In genomic region chr19:17070912-17071311, GRCh38 we compare ENCODE assay signal across 16 cellular contexts. TPM values are rescaled to one million over a fixed set of nuclear protein-coding genes. Genes with fewer than 3 reads are reported as not detected.
A peak's percentile ranks its signal among the peaks of the same experiment; 100 is the strongest.
DNase-seq lines count a peak whose midpoint lies in the region; ATAC-seq and TF ChIP-seq lines count a peak whose summit lies in the region.
"Had no signal": no experiment of that assay in that cellular context is flagged by ENCODE, and none has a peak within 500 bp of the region (broad histone marks: within the 10 kb centered on the region; RNA-seq: fewer than 3 reads in every experiment).

No MANE protein-coding gene starts in this region.

- ATAC-seq in heart left ventricle (no peak), left lobe of liver (peak; percentile 30), GM18511 (IDR thresholded peaks at IDR 0.05; ENCODE audit: unreplicated experiment) (no peak)
- ATAC-seq in stimulated activated memory B cell treated with anti-CD40 and anti-IgM and Interleukin-4, amounts not matched to agents 10 μg/mL and 1 μg/mL and 100 μg/mL, for 72 hours: no peak
- no peak for ATAC-seq in activated CD4-positive, CD25-positive, alpha-beta regulatory T cell treated with anti-CD3 and anti-CD28 coated beads, Interleukin-2, amount 50 U/mL, for 24 hours

- H3K27ac ChIP-seq in left ventricle myocardium inferior (replicated peaks) (peak overlapping the region; percentile 72), heart left ventricle (peak overlapping the region in 6 of 12 donors; percentile 1 to 60 (median 43)), RWPE1 (no peak overlapping the region)
- H3K27ac ChIP-seq: C4-2B had no signal

- H3K9me3 Mint-ChIP-seq in IgD-negative memory B cell: no peaks in the 10 kb centered on the region
- H3K9me3 Mint-ChIP-seq in stimulated activated memory B cell treated with anti-CD40 and anti-IgM and Interleukin-4, amounts not matched to agents 10 μg/mL and 1 μg/mL and 100 μg/mL, for 72 hours: no peaks in the 10 kb centered on the region
- H3K9me3 Mint-ChIP-seq: CD4-positive, alpha-beta memory T cell; HFFc6 had no signal

- H3K4me1 ChIP-seq in left ventricle myocardium inferior (peaks cover 44% of the 10 kb centered on the region), heart left ventricle (peaks cover 0 to 32% (median 16%) of the 10 kb centered on the region in 12 donors)

- H3K36me3 ChIP-seq in left ventricle myocardium inferior (peaks cover 19% of the 10 kb centered on the region), heart left ventricle (peaks cover 0 to 29% (median 5%) of the 10 kb centered on the region in 9 donors)

- WGBS in heart left ventricle, 4 donors: 51 to 75% (median 64%) methylated on average over 7 of the region's 7 CpGs

- H3K9me3 ChIP-seq in left ventricle myocardium inferior (replicated peaks) (no peaks in the 10 kb centered on the region), heart left ventricle (no peaks in the 10 kb centered on the region)
- H3K9me3 ChIP-seq: HAP-1 had no signal

- no peak overlapping the region for H3K4me3 ChIP-seq in left ventricle myocardium inferior
- no peak overlapping the region for H3K4me3 ChIP-seq in heart left ventricle
- H3K4me3 ChIP-seq: HAP-1 had no signal

- no peak for TF ChIP-seq CTCF in left ventricle myocardium inferior (IDR thresholded peaks at IDR 0.05; ENCODE audit: borderline replicate concordance)
- TF ChIP-seq CTCF in heart left ventricle (IDR thresholded peaks at IDR 0.05): no peak
- TF ChIP-seq CTCF in RWPE1 (conservative IDR thresholded peaks at IDR 0.05; ENCODE audit: low read depth): no peak

- no peaks in the 10 kb centered on the region for H3K27me3 ChIP-seq in left ventricle myocardium inferior (ENCODE audit: low read depth)
- no peaks in the 10 kb centered on the region for H3K27me3 ChIP-seq in heart left ventricle

- H3K36me3 Mint-ChIP-seq in IgD-negative memory B cell: peaks cover 9% of the 10 kb centered on the region
- peaks cover 54% of the 10 kb centered on the region for H3K36me3 Mint-ChIP-seq in stimulated activated memory B cell treated with anti-CD40 and anti-IgM and Interleukin-4, amounts not matched to agents 10 μg/mL and 1 μg/mL and 100 μg/mL, for 72 hours

- POLR2A ChIA-PET in RWPE1 (lab: Yijun Ruan, JAX; ENCODE audit: low non-redundant PET): no interaction called here

- CTCF ChIA-PET in RWPE1 (lab: Yijun Ruan, JAX): interaction anchor here (0.5 kb wide), 1 partner anchor 179 kb away, joined by 3 read pairs; no protein-coding TSS in a partner anchor

- DNase-seq in left ventricle myocardium inferior: no peak
- no peak for DNase-seq in heart left ventricle
- no peak for DNase-seq in left lobe of liver (ENCODE audit: low spot score)
- DNase-seq in RWPE1 (ENCODE audit: low spot score): no peak
- DNase-seq: CD4-positive, alpha-beta memory T cell; DMS79; EL; GOT3; HFFc6 had no signal

- no peak for TF ChIP-seq POLR2A in heart left ventricle (IDR thresholded peaks at IDR 0.05)

- H3K27me3 Mint-ChIP-seq in IgD-negative memory B cell: peaks cover 2% of the 10 kb centered on the region
- H3K27me3 Mint-ChIP-seq in stimulated activated memory B cell treated with anti-CD40 and anti-IgM and Interleukin-4, amounts not matched to agents 10 μg/mL and 1 μg/mL and 100 μg/mL, for 72 hours: no peaks in the 10 kb centered on the region
- H3K27me3 Mint-ChIP-seq: B cell; CD4-positive, alpha-beta memory T cell had no signal

- intact Hi-C loops in left ventricle myocardium inferior (cut with micrococcal nuclease): no loop called here
- intact Hi-C loops in heart left ventricle (cut with DNase I): loop anchor here in 3 of 10 donors (10.0 kb wide), 3 partner anchors 154 to 194 kb away; partner anchors contain the start of genes BABAM1 (in 1 of the 3), OCEL1 (in 1 of the 3) and USHBP1 (in 1 of the 3)

- H3K4me1 Mint-ChIP-seq in IgD-negative memory B cell: peaks cover 23 to 32% (median 28%) of the 10 kb centered on the region in 3 donors
- H3K4me1 Mint-ChIP-seq in stimulated activated memory B cell treated with anti-CD40 and anti-IgM and Interleukin-4, amounts not matched to agents 10 μg/mL and 1 μg/mL and 100 μg/mL, for 72 hours: peaks cover 68% of the 10 kb centered on the region

- H3K4me3 Mint-ChIP-seq in IgD-negative memory B cell: peak overlapping the region in 1 of 4 donors; percentile 11
- H3K4me3 Mint-ChIP-seq in stimulated activated memory B cell treated with anti-CD40 and anti-IgM and Interleukin-4, amounts not matched to agents 10 μg/mL and 1 μg/mL and 100 μg/mL, for 72 hours: no peak overlapping the region
- H3K4me3 Mint-ChIP-seq: B cell; CD4-positive, alpha-beta memory T cell; HFFc6 had no signal

- peak overlapping the region in 2 of 3 donors; percentile 47 to 61 for H3K27ac Mint-ChIP-seq in IgD-negative memory B cell
- H3K27ac Mint-ChIP-seq in stimulated activated memory B cell treated with anti-CD40 and anti-IgM and Interleukin-4, amounts not matched to agents 10 μg/mL and 1 μg/mL and 100 μg/mL, for 72 hours: peak overlapping the region; percentile 11
- H3K27ac Mint-ChIP-seq: B cell, HFFc6 had no signal

RNA-seq across cellular contexts. Expression of gene HAUS8, which starts 4.3 kb away (rescaled TPM):
- total RNA-seq in left ventricle myocardium inferior: 3.5 TPM
- 1 to 10 TPM; 2.1 to 9.2 (median 4.7) TPM for total RNA-seq in heart left ventricle
- polyA plus RNA-seq in heart left ventricle: 1 to 10 TPM; 4.2 to 5.1 TPM
- 11.4 TPM for polyA plus RNA-seq in IgD-negative memory B cell
- total RNA-seq in left lobe of liver: 5.1 TPM

RNA-seq across cellular contexts. Expression of gene MYO9B, which starts 4.7 kb away (rescaled TPM):
- total RNA-seq in left ventricle myocardium inferior (30.7 TPM), heart left ventricle (10 to 100 TPM; 24.2 to 89.4 (median 31.3) TPM), left lobe of liver (28.9 TPM)
- polyA plus RNA-seq in heart left ventricle (10 to 100 TPM; 26.9 to 39.6 TPM), IgD-negative memory B cell (26.9 TPM)

RNA-seq across cellular contexts. Expression of gene CPAMD8, which starts 44.3 kb away (rescaled TPM):
- total RNA-seq in left ventricle myocardium inferior (13.7 TPM), heart left ventricle (10 to 100 TPM in 7 of 9 donors, 1 to 10 TPM in 2; 5.2 to 49.5 (median 16.9) TPM), left lobe of liver (1.3 TPM)
- polyA plus RNA-seq in heart left ventricle (10 to 100 TPM in 1 of 2 donors, 1 to 10 TPM in 1; 9.6 to 36.3 TPM), IgD-negative memory B cell (5.1 TPM)
